9 cellular contexts compared by ENCODE assay signal in genomic region chr7:4612939-4613841, GRCh38.
DNase-seq lines count a peak whose midpoint lies in the region; ATAC-seq, FAIRE-seq and TF ChIP-seq lines count a peak whose summit lies in the region.
"Had no signal": no experiment of that assay in that cellular context is flagged by ENCODE, and none has a peak within 500 bp of the region (broad histone marks: within the 10 kb centered on the region; RNA-seq: fewer than 3 reads in every experiment).

No MANE protein-coding gene starts in this region.

- H3K4me1 ChIP-seq in small intestine (ENCODE audit: control insufficient read depth in 2 of 2, insufficient read depth in 1 of 2, low read depth in 1 of 2, low read length in 1 of 2), result no peaks in the 10 kb centered on the region

- no peaks in the 10 kb centered on the region for H3K9me3 Mint-ChIP-seq in naive thymus-derived CD8-positive, alpha-beta T cell

- H3K27me3 ChIP-seq in BJ (ENCODE audit: control insufficient read depth, insufficient read depth, low read length) (no peaks in the 10 kb centered on the region), small intestine (ENCODE audit: control insufficient read depth in 2 of 2, insufficient read depth in 2 of 2, low read length in 2 of 2) (no peaks in the 10 kb centered on the region)
- H3K27me3 ChIP-seq: body of pancreas had no signal

- H3K36me3 Mint-ChIP-seq in naive thymus-derived CD8-positive, alpha-beta T cell, result no peaks in the 10 kb centered on the region

- CTCF ChIA-PET in BJ (lab: Yijun Ruan, JAX), result interaction anchor here (1.2 to 5.5 kb wide), 3 partner anchors 18 to 270 kb away, joined by 3 to 57 read pairs (median 5); partner anchors contain the start of gene RADIL

- peaks cover 6 to 14% (median 12%) of the 10 kb centered on the region in 4 donors for H3K4me1 Mint-ChIP-seq in naive thymus-derived CD8-positive, alpha-beta T cell

- H3K27ac ChIP-seq in small intestine (ENCODE audit: low read depth in 1 of 2, low read length in 1 of 2), result peak overlapping the region in 1 of 2 donors; percentile 17

- ATAC-seq in naive thymus-derived CD8-positive, alpha-beta T cell, result no peak
- no peak for ATAC-seq in GM19324 (IDR thresholded peaks at IDR 0.05; ENCODE audit: low FRiP score, unreplicated experiment)
- ATAC-seq: body of pancreas had no signal

- no peak for FAIRE-seq in small intestine (lab: Jason Lieb, UNC)

- H3K9me3 ChIP-seq in small intestine (ENCODE audit: control insufficient read depth, low read depth), result no peaks in the 10 kb centered on the region
- H3K9me3 ChIP-seq: body of pancreas had no signal

- TF ChIP-seq CTCF in BJ (IDR thresholded peaks at IDR 0.05; ENCODE audit: insufficient read depth, low read depth, low read length), result no peak

- H3K4me3 ChIP-seq in BJ (ENCODE audit: low read depth, low read length) (0 out of 2 replicates have a peak overlapping the region, but pooled peaks have one; percentile 1), small intestine (ENCODE audit: low read depth in 1 of 2, low read length in 2 of 2) (no peak overlapping the region)
- H3K4me3 ChIP-seq: body of pancreas had no signal

- no peak for DNase-seq in BJ (ENCODE audit: low read depth)
- DNase-seq in NCI-H226, result peak; percentile 48
- peak; percentile 37 for DNase-seq in epidermal melanocyte (ENCODE audit: insufficient read length, low spot score)
- no peak for DNase-seq in naive thymus-derived CD8-positive, alpha-beta T cell
- DNase-seq in small intestine, result no peak
- no peak for DNase-seq in dedifferentiated amniotic fluid mesenchymal stem cell (ENCODE audit: extremely low spot score)
- DNase-seq in stimulated activated CD4-positive, alpha-beta T cell treated with anti-CD3 and anti-CD28 coated beads, Interleukin-4, amount 100 ng/mL, for 4 hours, result no peak

- H3K4me3 Mint-ChIP-seq in naive thymus-derived CD8-positive, alpha-beta T cell, result peak overlapping the region; percentile 44 to 79 (median 66)

- peaks cover 0 to 6% (median 0%) of the 10 kb centered on the region in 5 donors for H3K27me3 Mint-ChIP-seq in naive thymus-derived CD8-positive, alpha-beta T cell

- POLR2A ChIA-PET in BJ (lab: Charles Lee), result no interaction called here
- POLR2A ChIA-PET in naive thymus-derived CD8-positive, alpha-beta T cell (lab: Charles Lee), result interaction anchor here (0.9 kb wide), 1 partner anchor 29 kb away, joined by 4 read pairs; no protein-coding TSS in a partner anchor

- peak overlapping the region in 4 of 10 donors; percentile 41 to 75 (median 48) for H3K27ac Mint-ChIP-seq in naive thymus-derived CD8-positive, alpha-beta T cell

- no peaks in the 10 kb centered on the region for H3K36me3 ChIP-seq in BJ (ENCODE audit: control insufficient read depth, insufficient read depth, low read length)
- H3K36me3 ChIP-seq in small intestine (ENCODE audit: control insufficient read depth in 2 of 2, insufficient read depth in 2 of 2, low read length in 2 of 2), result no peaks in the 10 kb centered on the region

- 24 to 30% (median 28%) methylated on average over 25 of the region's 25 CpGs for WGBS in small intestine, 3 donors

Comparison
In these comparisons a context has a peak if more than half of its experiments do, and no peak if none do; other contexts are left out.
1. DNase-seq: peak in NCI-H226 (single experiment) and epidermal melanocyte (single experiment); none in BJ (single experiment), naive thymus-derived CD8-positive, alpha-beta T cell (0 of 10), small intestine (single experiment), dedifferentiated amniotic fluid mesenchymal stem cell (single experiment) and stimulated activated CD4-positive, alpha-beta T cell treated with anti-CD3 and anti-CD28 coated beads, Interleukin-4, amount 100 ng/mL, for 4 hours (0 of 2).